Comparison of ENCODE assay signal across 19 cellular contexts in genomic region chr18:68103561-68103960, GRCh38.
"Had no signal": no experiment of that assay in that cellular context is flagged by ENCODE, and none has a peak within 500 bp of the region (broad histone marks: within the 10 kb centered on the region; RNA-seq: fewer than 3 reads in every experiment).

No MANE protein-coding gene starts in this region.

- H3K36me3 Mint-ChIP-seq: naive B cell, neural progenitor cell had no signal

- H3K4me1 Mint-ChIP-seq: activated CD4-positive, alpha-beta memory T cell treated with anti-CD3 and anti-CD28 coated beads, Interleukin-2, amount 10 ng/mL, durations not matched to agents 7 days and 5 days; activated CD4-positive, alpha-beta T cell treated with anti-CD3 and anti-CD28 coated beads, Interleukin-2, amount 10 ng/mL, durations not matched to agents 24 days and 14 days; activated naive CD8-positive, alpha-beta T cell treated with anti-CD3 and anti-CD28 coated beads, Interleukin-2, amount 50 U/mL, for 24 hours; naive B cell; neural progenitor cell had no signal

- H3K4me3 ChIP-seq: coronary artery, gastroesophageal sphincter, heart left ventricle, neural progenitor cell, ovary, psoas muscle, tibial artery had no signal

- H3K27ac ChIP-seq: coronary artery, gastroesophageal sphincter, heart left ventricle, neural progenitor cell, ovary, psoas muscle, tibial artery had no signal

- H3K27me3 Mint-ChIP-seq: activated CD4-positive, alpha-beta memory T cell treated with anti-CD3 and anti-CD28 coated beads, Interleukin-2, amount 10 ng/mL, durations not matched to agents 7 days and 5 days; activated CD4-positive, alpha-beta T cell treated with anti-CD3 and anti-CD28 coated beads, Interleukin-2, amount 10 ng/mL, durations not matched to agents 24 days and 14 days; activated naive CD8-positive, alpha-beta T cell treated with anti-CD3 and anti-CD28 coated beads, Interleukin-2, amount 50 U/mL, for 24 hours; naive B cell; stimulated activated naive CD8-positive, alpha-beta T cell treated with anti-CD3 and anti-CD28 coated beads, Interleukin-15, Interleukin-2, amounts not matched to agents 100 ng/mL and 50 ng/mL, for 24 hours had no signal

- H3K9me3 ChIP-seq: gastroesophageal sphincter, heart left ventricle, ovary, psoas muscle, tibial artery had no signal

- H3K4me1 ChIP-seq: gastroesophageal sphincter, heart left ventricle, neural progenitor cell, psoas muscle had no signal

- DNase-seq: activated CD4-positive, alpha-beta memory T cell treated with anti-CD3 and anti-CD28 coated beads, Interleukin-2, amount 10 ng/mL, durations not matched to agents 7 days and 5 days; activated CD4-positive, alpha-beta T cell treated with anti-CD3 and anti-CD28 coated beads, Interleukin-2, amount 10 ng/mL, durations not matched to agents 24 days and 14 days; activated effector memory CD4-positive, alpha-beta T cell treated with anti-CD3 and anti-CD28 coated beads, Interleukin-2, amount 50 U/mL, for 16 hours; activated naive CD4-positive, alpha-beta T cell treated with anti-CD3 and anti-CD28 coated beads, Interleukin-2, amount 50 U/mL, for 16 hours; activated naive CD8-positive, alpha-beta T cell treated with anti-CD3 and anti-CD28 coated beads, Interleukin-2, amount 50 U/mL, for 24 hours; endodermal cell; heart left ventricle; islet precursor cell; left cardiac atrium; naive B cell; ovary; psoas muscle; right cardiac atrium; stimulated activated CD4-positive, alpha-beta T cell treated with anti-CD3 and anti-CD28 coated beads, Interleukin-12 subunit alpha, Interleukin-12 subunit beta, amount 100 ng/mL, for 4 hours; tibial artery had no signal

- H3K27ac Mint-ChIP-seq: activated CD4-positive, alpha-beta memory T cell treated with anti-CD3 and anti-CD28 coated beads, Interleukin-2, amount 10 ng/mL, durations not matched to agents 7 days and 5 days; activated CD4-positive, alpha-beta T cell treated with anti-CD3 and anti-CD28 coated beads, Interleukin-2, amount 10 ng/mL, durations not matched to agents 24 days and 14 days; activated naive CD8-positive, alpha-beta T cell treated with anti-CD3 and anti-CD28 coated beads, Interleukin-2, amount 50 U/mL, for 24 hours; endodermal cell; neural progenitor cell; stimulated activated naive CD8-positive, alpha-beta T cell treated with anti-CD3 and anti-CD28 coated beads, Interleukin-15, Interleukin-2, amounts not matched to agents 100 ng/mL and 50 ng/mL, for 24 hours had no signal

- H3K36me3 ChIP-seq: gastroesophageal sphincter, heart left ventricle, neural progenitor cell, ovary, tibial artery had no signal

- H3K9me3 Mint-ChIP-seq: activated CD4-positive, alpha-beta memory T cell treated with anti-CD3 and anti-CD28 coated beads, Interleukin-2, amount 10 ng/mL, durations not matched to agents 7 days and 5 days; activated CD4-positive, alpha-beta T cell treated with anti-CD3 and anti-CD28 coated beads, Interleukin-2, amount 10 ng/mL, durations not matched to agents 24 days and 14 days; activated naive CD8-positive, alpha-beta T cell treated with anti-CD3 and anti-CD28 coated beads, Interleukin-2, amount 50 U/mL, for 24 hours; naive B cell; neural progenitor cell; stimulated activated naive CD8-positive, alpha-beta T cell treated with anti-CD3 and anti-CD28 coated beads, Interleukin-15, Interleukin-2, amounts not matched to agents 100 ng/mL and 50 ng/mL, for 24 hours had no signal

- H3K4me3 Mint-ChIP-seq: activated CD4-positive, alpha-beta memory T cell treated with anti-CD3 and anti-CD28 coated beads, Interleukin-2, amount 10 ng/mL, durations not matched to agents 7 days and 5 days; activated CD4-positive, alpha-beta T cell treated with anti-CD3 and anti-CD28 coated beads, Interleukin-2, amount 10 ng/mL, durations not matched to agents 24 days and 14 days; activated naive CD8-positive, alpha-beta T cell treated with anti-CD3 and anti-CD28 coated beads, Interleukin-2, amount 50 U/mL, for 24 hours; endodermal cell; naive B cell; neural progenitor cell; stimulated activated naive CD8-positive, alpha-beta T cell treated with anti-CD3 and anti-CD28 coated beads, Interleukin-15, Interleukin-2, amounts not matched to agents 100 ng/mL and 50 ng/mL, for 24 hours had no signal

- H3K27me3 ChIP-seq: gastroesophageal sphincter, heart left ventricle, neural progenitor cell, ovary, tibial artery had no signal
